In the genomic region with DNA sequence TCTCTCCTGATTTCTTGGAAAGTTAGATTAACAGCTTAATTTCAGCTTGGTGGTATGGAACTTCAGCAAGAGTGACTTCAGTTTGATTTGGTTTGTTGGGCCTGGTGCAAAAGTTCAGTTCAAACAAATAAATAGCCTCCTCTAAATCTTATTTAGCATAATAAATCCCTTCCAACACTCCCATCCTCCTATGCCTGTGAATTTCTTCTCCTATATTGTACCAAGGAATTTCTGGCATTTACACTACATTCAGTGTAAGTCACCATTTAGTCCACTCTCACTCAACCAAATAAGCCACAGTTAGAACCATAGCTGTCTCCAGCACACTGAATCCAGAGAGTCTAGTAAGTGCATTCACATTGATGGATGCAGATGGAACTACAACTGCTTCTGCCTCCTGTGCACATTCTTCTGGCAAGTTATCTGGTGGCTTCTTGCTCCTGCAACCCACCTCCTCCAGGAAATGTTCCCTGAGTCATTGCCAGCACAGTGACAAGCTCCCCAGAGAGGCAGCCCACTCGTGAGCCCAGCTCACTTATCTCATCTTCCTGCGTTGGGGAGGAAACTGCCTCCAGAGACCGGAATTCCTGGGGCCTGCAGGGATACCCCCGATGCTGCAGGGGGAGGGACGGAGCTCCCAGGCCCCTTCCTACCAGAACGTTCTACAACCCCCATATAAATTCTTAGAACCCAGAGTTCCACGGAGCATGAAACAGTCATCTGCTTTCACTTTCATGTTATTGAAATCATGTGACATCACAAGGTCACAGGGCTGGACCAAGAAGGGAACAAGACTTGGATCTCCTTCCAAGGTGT, we compare ENCODE assay signal across 9 cellular contexts.
DNase-seq lines count a peak whose midpoint lies in the region; ATAC-seq and TF ChIP-seq lines count a peak whose summit lies in the region.
"Had no signal": no experiment of that assay in that cellular context is flagged by ENCODE, and none has a peak within 500 bp of the region (broad histone marks: within the 10 kb centered on the region; RNA-seq: fewer than 3 reads in every experiment).

No MANE protein-coding gene starts in this region.

- no peak for TF ChIP-seq CTCF in GM06990 (IDR thresholded peaks at IDR 0.05; ENCODE audit: insufficient read depth, low read length, poor library complexity, severe bottlenecking)
- TF ChIP-seq CTCF in transverse colon (IDR thresholded peaks at IDR 0.05) = no peak

- DNase-seq in GM06990 (ENCODE audit: extremely low read depth, insufficient read length) = peak; percentile 15
- peak; percentile 61 for DNase-seq in activated CD4-positive, alpha-beta memory T cell treated with anti-CD3 and anti-CD28 coated beads for 36 hours
- peak in 2 of 3 donors; percentile 6 to 18 for DNase-seq in immature natural killer cell
- DNase-seq in stimulated activated effector memory CD8-positive, alpha-beta T cell treated with anti-CD3 and anti-CD28 coated beads, Interleukin-12 subunit alpha, Interleukin-12 subunit beta, amount 100 ng/mL, for 72 hours (ENCODE audit: low spot score in 2 of 2) = peak; percentile 21 to 60
- DNase-seq in posterior vena cava (ENCODE audit: low spot score) = no peak
- no peak for DNase-seq in transverse colon

- TF ChIP-seq EP300 in transverse colon (IDR thresholded peaks at IDR 0.05; ENCODE audit: low read depth) = no peak

- CTCF ChIA-PET in activated CD4-positive, alpha-beta memory T cell treated with anti-CD3 and anti-CD28 coated beads for 36 hours (lab: Charles Lee) = interaction anchor here (0.9 kb wide), 1 partner anchor 385 kb away, joined by 3 read pairs; no protein-coding TSS in a partner anchor

- in situ Hi-C loops in transverse colon (cut with MboI; ENCODE audit: low pct_ligation_motif_present in 1 of 4, low pct_unique_long_range_greater_than_20kb in 1 of 4, low sequenced_read_pairs in 3 of 4) = no loop called here

- no peaks in the 10 kb centered on the region for H3K36me3 Mint-ChIP-seq in activated CD4-positive, alpha-beta memory T cell treated with anti-CD3 and anti-CD28 coated beads for 36 hours
- peaks cover 0 to 9% (median 0%) of the 10 kb centered on the region in 3 donors for H3K36me3 Mint-ChIP-seq in immature natural killer cell
- H3K36me3 Mint-ChIP-seq in stimulated activated effector memory CD8-positive, alpha-beta T cell treated with anti-CD3 and anti-CD28 coated beads, Interleukin-12 subunit alpha, Interleukin-12 subunit beta, amount 100 ng/mL, for 72 hours = no peaks in the 10 kb centered on the region

- no peak overlapping the region for H3K27ac ChIP-seq in transverse colon

- intact Hi-C loops in activated CD4-positive, alpha-beta memory T cell treated with anti-CD3 and anti-CD28 coated beads for 36 hours (cut with micrococcal nuclease) = loop anchor here (1.0 kb wide), 2 partner anchors 205 to 636 kb away; partner anchors contain the start of gene NETO2
- intact Hi-C loops in posterior vena cava (cut with DNase I) = no loop called here
- intact Hi-C loops in transverse colon (cut with DNase I; ENCODE audit: low total_unique reads) = no loop called here

- no peaks in the 10 kb centered on the region for H3K9me3 Mint-ChIP-seq in activated CD4-positive, alpha-beta memory T cell treated with anti-CD3 and anti-CD28 coated beads for 36 hours
- peaks cover 0 to 2% (median 0%) of the 10 kb centered on the region in 6 donors for H3K9me3 Mint-ChIP-seq in immature natural killer cell
- H3K9me3 Mint-ChIP-seq in stimulated activated effector memory CD8-positive, alpha-beta T cell treated with anti-CD3 and anti-CD28 coated beads, Interleukin-12 subunit alpha, Interleukin-12 subunit beta, amount 100 ng/mL, for 72 hours = peaks cover 3% of the 10 kb centered on the region

- H3K36me3 ChIP-seq in GM06990 (ENCODE audit: control insufficient read depth, insufficient read depth, low read length) (no peaks in the 10 kb centered on the region), transverse colon (no peaks in the 10 kb centered on the region)

- H3K4me3 ChIP-seq in GM06990 (replicated peaks; ENCODE audit: low read depth, low read length) (peak overlapping the region; percentile 55), transverse colon (peak overlapping the region in 1 of 4 donors; percentile 42)

- H3K4me1 ChIP-seq in transverse colon = peaks cover 0 to 6% (median under 1%) of the 10 kb centered on the region in 4 donors

- H3K27me3 ChIP-seq in GM06990 (replicated peaks; ENCODE audit: control insufficient read depth, insufficient read depth, low read length) (no peaks in the 10 kb centered on the region), transverse colon (no peaks in the 10 kb centered on the region)

- no peaks in the 10 kb centered on the region for H3K9me3 ChIP-seq in transverse colon

- peak; percentile 76 for ATAC-seq in HG02938 (IDR thresholded peaks at IDR 0.05; ENCODE audit: unreplicated experiment)
- peak; percentile 88 for ATAC-seq in stimulated activated effector memory CD8-positive, alpha-beta T cell treated with anti-CD3 and anti-CD28 coated beads, Interleukin-12 subunit alpha, Interleukin-12 subunit beta, amount 100 ng/mL, for 72 hours
- ATAC-seq in GM21360 (IDR thresholded peaks at IDR 0.05; ENCODE audit: unreplicated experiment) = no peak

- 37% methylated on average over 7 of the region's 7 CpGs; no CpG with 5 or more reads in 1 of the 2 donors for WGBS in transverse colon (ENCODE audit: low coverage in 1 of 2), 2 donors

- H3K4me1 Mint-ChIP-seq in activated CD4-positive, alpha-beta memory T cell treated with anti-CD3 and anti-CD28 coated beads for 36 hours (ENCODE audit: low read depth) = peaks cover 15% of the 10 kb centered on the region
- H3K4me1 Mint-ChIP-seq in immature natural killer cell = peaks cover 14 to 16% of the 10 kb centered on the region in 2 donors
- peaks cover 16% of the 10 kb centered on the region for H3K4me1 Mint-ChIP-seq in stimulated activated effector memory CD8-positive, alpha-beta T cell treated with anti-CD3 and anti-CD28 coated beads, Interleukin-12 subunit alpha, Interleukin-12 subunit beta, amount 100 ng/mL, for 72 hours

- peak overlapping the region; percentile 68 for H3K4me3 Mint-ChIP-seq in activated CD4-positive, alpha-beta memory T cell treated with anti-CD3 and anti-CD28 coated beads for 36 hours
- H3K4me3 Mint-ChIP-seq in immature natural killer cell = peak overlapping the region; percentile 80 to 88 (median 86)
- peak overlapping the region; percentile 78 for H3K4me3 Mint-ChIP-seq in stimulated activated effector memory CD8-positive, alpha-beta T cell treated with anti-CD3 and anti-CD28 coated beads, Interleukin-12 subunit alpha, Interleukin-12 subunit beta, amount 100 ng/mL, for 72 hours
- H3K4me3 Mint-ChIP-seq: neural crest cell had no signal

- POLR2A ChIA-PET in activated CD4-positive, alpha-beta memory T cell treated with anti-CD3 and anti-CD28 coated beads for 36 hours (lab: Charles Lee) = no interaction called here

- H3K27me3 Mint-ChIP-seq in activated CD4-positive, alpha-beta memory T cell treated with anti-CD3 and anti-CD28 coated beads for 36 hours = no peaks in the 10 kb centered on the region
- peaks cover 0 to 3% (median 3%) of the 10 kb centered on the region in 3 donors for H3K27me3 Mint-ChIP-seq in immature natural killer cell (ENCODE audit: low read depth in 3 of 3)

- TF ChIP-seq POLR2A in transverse colon (IDR thresholded peaks at IDR 0.05) = no peak

- peak overlapping the region; percentile 64 for H3K27ac Mint-ChIP-seq in activated CD4-positive, alpha-beta memory T cell treated with anti-CD3 and anti-CD28 coated beads for 36 hours
- H3K27ac Mint-ChIP-seq in immature natural killer cell = peak overlapping the region; percentile 57 to 83 (median 76)
- peak overlapping the region; percentile 91 for H3K27ac Mint-ChIP-seq in stimulated activated effector memory CD8-positive, alpha-beta T cell treated with anti-CD3 and anti-CD28 coated beads, Interleukin-12 subunit alpha, Interleukin-12 subunit beta, amount 100 ng/mL, for 72 hours

Comparison
In these comparisons a context has a peak if more than half of its experiments do, and no peak if none do; other contexts are left out.
1. DNase-seq: peak in GM06990 (single experiment), activated CD4-positive, alpha-beta memory T cell treated with anti-CD3 and anti-CD28 coated beads for 36 hours (single experiment), immature natural killer cell (2 of 3) and stimulated activated effector memory CD8-positive, alpha-beta T cell treated with anti-CD3 and anti-CD28 coated beads, Interleukin-12 subunit alpha, Interleukin-12 subunit beta, amount 100 ng/mL, for 72 hours (2 of 2); none in posterior vena cava (single experiment) and transverse colon (single experiment).
2. Peak in every context shown above with its lines, with median percentiles within 50 percentile points of each other: H3K27ac Mint-ChIP-seq and H3K4me3 Mint-ChIP-seq.